15 cellular contexts compared by ENCODE assay signal in the genomic region with DNA sequence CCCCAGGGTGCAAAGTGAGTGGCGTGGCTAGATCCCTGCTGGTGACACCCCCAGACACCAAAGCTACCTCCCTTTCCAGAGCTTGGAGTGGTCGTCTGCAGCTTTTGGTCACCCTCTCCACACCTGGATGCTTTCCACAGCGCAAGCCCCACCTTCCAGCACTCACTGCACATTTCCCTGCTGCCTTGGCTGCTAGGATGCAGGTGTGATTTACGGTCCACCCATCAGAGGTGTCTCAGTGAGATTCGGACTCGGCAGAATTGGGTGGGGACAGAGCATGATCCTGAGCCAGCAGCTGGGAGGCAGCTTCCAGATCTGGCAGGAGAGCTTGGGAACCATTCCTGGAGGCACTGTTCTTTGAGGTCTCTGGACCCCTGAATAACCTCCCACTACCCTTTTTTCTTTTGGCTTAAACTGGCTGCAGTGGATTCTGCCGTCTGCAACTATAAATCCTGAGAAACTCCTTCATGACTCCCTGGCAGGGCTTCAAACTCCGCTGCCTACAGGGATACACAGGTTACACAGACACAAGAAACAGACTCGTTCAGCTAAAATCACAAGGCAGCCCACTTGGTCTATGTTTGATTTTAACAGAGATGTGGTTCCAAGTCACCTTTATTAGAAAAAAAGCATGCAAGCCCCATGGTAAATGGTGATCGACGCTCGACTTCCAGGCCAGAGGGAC.
DNase-seq lines count a peak whose midpoint lies in the region; ATAC-seq and TF ChIP-seq lines count a peak whose summit lies in the region.
"Had no signal": no experiment of that assay in that cellular context is flagged by ENCODE, and none has a peak within 500 bp of the region (broad histone marks: within the 10 kb centered on the region; RNA-seq: fewer than 3 reads in every experiment).

No MANE protein-coding gene starts in this region.

- WGBS in body of pancreas, 2 donors: 64 to 68% methylated on average over 7 to 12 of the region's 12 CpGs

- DNase-seq in body of pancreas (no peak), right atrium auricular region (ENCODE audit: low spot score) (no peak), posterior vena cava (ENCODE audit: low spot score) (peak; percentile 23), coronary artery (ENCODE audit: low spot score) (no peak), NCI-H2196 (lab: John Stamatoyannopoulos, UW; ENCODE audit: unreplicated experiment) (no peak)
- DNase-seq: activated CD4-positive, alpha-beta T cell treated with anti-CD3 and anti-CD28 coated beads, Interleukin-2, amount 50 U/mL, for 48 hours; NCI-H1417 treated with DMSO at 0.1 percent for 48 hours; NCI-H226; stimulated activated naive CD8-positive, alpha-beta T cell treated with anti-CD3 and anti-CD28 coated beads, Interleukin-15, amount 100 ng/mL, for 72 hours had no signal

- TF ChIP-seq CTCF in body of pancreas (IDR thresholded peaks at IDR 0.05) (no peak), right atrium auricular region (IDR thresholded peaks at IDR 0.05) (no peak), coronary artery (IDR thresholded peaks at IDR 0.05) (no peak)

- H3K9me3 ChIP-seq in BLaER1 (no peaks in the 10 kb centered on the region), body of pancreas (no peaks in the 10 kb centered on the region), right atrium auricular region (no peaks in the 10 kb centered on the region)
- H3K9me3 ChIP-seq: A549, colonic mucosa had no signal

- no peaks in the 10 kb centered on the region for H3K27me3 ChIP-seq in BLaER1
- H3K27me3 ChIP-seq in body of pancreas: peaks cover 0 to 4% of the 10 kb centered on the region in 2 donors
- no peaks in the 10 kb centered on the region for H3K27me3 ChIP-seq in right atrium auricular region
- H3K27me3 ChIP-seq: colonic mucosa had no signal

- H3K27ac ChIP-seq in BLaER1: no peak overlapping the region
- H3K27ac ChIP-seq in body of pancreas: peak overlapping the region in 2 of 4 donors; percentile 51 to 52
- H3K27ac ChIP-seq in right atrium auricular region: peak overlapping the region; percentile 82 to 91
- no peak overlapping the region for H3K27ac ChIP-seq in coronary artery
- H3K27ac ChIP-seq: A549, colonic mucosa had no signal

- H3K9ac ChIP-seq in BLaER1: no peak overlapping the region

- H4K20me1 ChIP-seq in BLaER1: no peaks in the 10 kb centered on the region

- H3K4me2 ChIP-seq in BLaER1: 0 out of 2 replicates have a peak overlapping the region, but pooled peaks have one; percentile 39
- H3K4me2 ChIP-seq: A549 had no signal

- no peak for TF ChIP-seq POLR2A in body of pancreas (IDR thresholded peaks at IDR 0.05)

- peaks cover 48% of the 10 kb centered on the region for H3K4me1 ChIP-seq in BLaER1
- H3K4me1 ChIP-seq in body of pancreas: peaks cover 18% of the 10 kb centered on the region
- H3K4me1 ChIP-seq in right atrium auricular region: peaks cover 0 to 27% of the 10 kb centered on the region in 2 donors
- H3K4me1 ChIP-seq: A549 had no signal

- intact Hi-C loops in body of pancreas (cut with DNase I) (no loop called here), posterior vena cava (cut with DNase I) (no loop called here)

- H3K4me3 ChIP-seq in BLaER1 (no peak overlapping the region), body of pancreas (no peak overlapping the region), right atrium auricular region (no peak overlapping the region), coronary artery (no peak overlapping the region)
- H3K4me3 ChIP-seq: A549, colonic mucosa, GM12878 had no signal

- no peaks in the 10 kb centered on the region for H3K36me3 ChIP-seq in BLaER1
- no peaks in the 10 kb centered on the region for H3K36me3 ChIP-seq in body of pancreas (replicated peaks in 1 of 2; ENCODE audit: insufficient read depth in 1 of 2, low read depth in 2 of 2)
- no peaks in the 10 kb centered on the region for H3K36me3 ChIP-seq in right atrium auricular region
- H3K36me3 ChIP-seq: colonic mucosa had no signal

- ATAC-seq in body of pancreas: peak; percentile 7
- no peak for ATAC-seq in GM19351 (IDR thresholded peaks at IDR 0.05; ENCODE audit: unreplicated experiment)
- no peak for ATAC-seq in HG03139 (IDR thresholded peaks at IDR 0.05; ENCODE audit: unreplicated experiment)
- ATAC-seq: A549; GM12878; stimulated activated naive CD8-positive, alpha-beta T cell treated with anti-CD3 and anti-CD28 coated beads, Interleukin-15, amount 100 ng/mL, for 72 hours had no signal

Comparison
In these comparisons a context has a peak if more than half of its experiments do, and no peak if none do; other contexts are left out.
1. H3K27ac ChIP-seq: peak in right atrium auricular region (2 of 2); none in BLaER1 (single experiment) and coronary artery (0 of 2).